In genomic region chr18:3213231-3214059, GRCh38 we compare ENCODE assay signal across 13 cellular contexts. TPM values are rescaled to one million over a fixed set of nuclear protein-coding genes. Genes with fewer than 3 reads are reported as not detected.
DNase-seq lines count a peak whose midpoint lies in the region; ATAC-seq and TF ChIP-seq lines count a peak whose summit lies in the region.
"Had no signal": no experiment of that assay in that cellular context is flagged by ENCODE, and none has a peak within 500 bp of the region (broad histone marks: within the 10 kb centered on the region; RNA-seq: fewer than 3 reads in every experiment).

No MANE protein-coding gene starts in this region.

- no peak for TF ChIP-seq POLR2A in gastrocnemius medialis (IDR thresholded peaks at IDR 0.05)

- H3K4me1 Mint-ChIP-seq in activated CD4-positive, alpha-beta T cell treated with anti-CD3 and anti-CD28 coated beads for 36 hours: peaks cover 12% of the 10 kb centered on the region
- peaks cover 6% of the 10 kb centered on the region for H3K4me1 Mint-ChIP-seq in CD14-positive monocyte

- H3K4me3 ChIP-seq in gastrocnemius medialis: no peak overlapping the region
- H3K4me3 ChIP-seq: A549 had no signal

- CTCF ChIA-PET in activated CD4-positive, alpha-beta T cell treated with anti-CD3 and anti-CD28 coated beads for 36 hours (lab: Charles Lee): interaction anchor here (0.7 to 2.7 kb wide), 3 partner anchors 10 to 280 kb away, joined by 3 to 9 read pairs (median 8); no protein-coding TSS in a partner anchor

- POLR2A ChIA-PET in activated CD4-positive, alpha-beta T cell treated with anti-CD3 and anti-CD28 coated beads for 36 hours (lab: Charles Lee): no interaction called here

- no peaks in the 10 kb centered on the region for H3K36me3 ChIP-seq in gastrocnemius medialis

- H3K4me3 Mint-ChIP-seq in activated CD4-positive, alpha-beta T cell treated with anti-CD3 and anti-CD28 coated beads for 36 hours: no peak overlapping the region
- no peak overlapping the region for H3K4me3 Mint-ChIP-seq in CD14-positive monocyte
- H3K4me3 Mint-ChIP-seq: brain, naive B cell had no signal

- peaks cover 78 to 79% of the 10 kb centered on the region in 2 donors for H3K4me1 ChIP-seq in gastrocnemius medialis

- DNase-seq in activated CD4-positive, alpha-beta T cell treated with anti-CD3 and anti-CD28 coated beads for 36 hours: no peak
- no peak for DNase-seq in activated CD4-positive, alpha-beta T cell treated with anti-CD3 and anti-CD28 coated beads for 4 hours
- peak; percentile 23 for DNase-seq in M059J (ENCODE audit: low read depth)
- peak; percentile 43 for DNase-seq in central memory CD4-positive, alpha-beta T cell
- DNase-seq in gastrocnemius medialis: no peak
- DNase-seq in CD14-positive monocyte (ENCODE audit: low spot score): no peak
- DNase-seq in effector CD4-positive, alpha-beta T cell: no peak
- DNase-seq: naive B cell; PC-3; stimulated activated CD4-positive, alpha-beta T cell treated with anti-CD3 and anti-CD28 coated beads, Interleukin-4, amount 100 ng/mL, for 1 hour had no signal

- ATAC-seq in activated CD4-positive, alpha-beta T cell treated with anti-CD3 and anti-CD28 coated beads for 36 hours: peak; percentile 78
- ATAC-seq in gastrocnemius medialis: no peak
- no peak for ATAC-seq in GM18909 (IDR thresholded peaks at IDR 0.05; ENCODE audit: poor library complexity, unreplicated experiment)
- ATAC-seq: A549, PC-3 had no signal

- in situ Hi-C loops in gastrocnemius medialis (cut with MboI; ENCODE audit: low sequenced_read_pairs in 4 of 4): no loop called here

- H3K27ac Mint-ChIP-seq in activated CD4-positive, alpha-beta T cell treated with anti-CD3 and anti-CD28 coated beads for 36 hours: no peak overlapping the region
- H3K27ac Mint-ChIP-seq in CD14-positive monocyte: no peak overlapping the region
- H3K27ac Mint-ChIP-seq: naive B cell had no signal

- H3K27me3 ChIP-seq in gastrocnemius medialis: no peaks in the 10 kb centered on the region

- H3K9me3 ChIP-seq in gastrocnemius medialis: no peaks in the 10 kb centered on the region
- H3K9me3 ChIP-seq: A549 had no signal

- no peaks in the 10 kb centered on the region for H3K9me3 Mint-ChIP-seq in activated CD4-positive, alpha-beta T cell treated with anti-CD3 and anti-CD28 coated beads for 36 hours (ENCODE audit: low read depth)
- H3K9me3 Mint-ChIP-seq in CD14-positive monocyte: peaks cover 0 to 8% (median 2%) of the 10 kb centered on the region in 7 donors

- H3K27ac ChIP-seq in gastrocnemius medialis: peak overlapping the region; percentile 81 to 90 (median 89)
- H3K27ac ChIP-seq: A549 had no signal

- no peak for TF ChIP-seq CTCF in gastrocnemius medialis (IDR thresholded peaks at IDR 0.05 in 4 of 5, conservative IDR thresholded peaks at IDR 0.05 in 1 of 5)
- no peak for TF ChIP-seq CTCF in CD14-positive monocyte (IDR thresholded peaks at IDR 0.05)

- intact Hi-C loops in activated CD4-positive, alpha-beta T cell treated with anti-CD3 and anti-CD28 coated beads for 36 hours (cut with DNase I, micrococcal nuclease): no loop called here
- intact Hi-C loops in gastrocnemius medialis (cut with DNase I; ENCODE audit: low total_unique reads): loop anchor here (5.0 kb wide), 1 partner anchor 34 kb away; the partner anchor contains the start of gene MYL12A
- intact Hi-C loops in CD14-positive monocyte (cut with micrococcal nuclease): no loop called here

- no peaks in the 10 kb centered on the region for H3K27me3 Mint-ChIP-seq in activated CD4-positive, alpha-beta T cell treated with anti-CD3 and anti-CD28 coated beads for 36 hours
- no peaks in the 10 kb centered on the region for H3K27me3 Mint-ChIP-seq in CD14-positive monocyte (ENCODE audit: low read depth in 3 of 3)
- H3K27me3 Mint-ChIP-seq: brain, naive B cell had no signal

- no peaks in the 10 kb centered on the region for H3K36me3 Mint-ChIP-seq in activated CD4-positive, alpha-beta T cell treated with anti-CD3 and anti-CD28 coated beads for 36 hours (ENCODE audit: low read depth)
- no peaks in the 10 kb centered on the region for H3K36me3 Mint-ChIP-seq in CD14-positive monocyte

RNA-seq across cellular contexts. Expression of gene MYOM1, which starts 6.3 kb away (rescaled TPM):
- under 1 TPM; 0.89 to 0.95 TPM for total RNA-seq in activated CD4-positive, alpha-beta T cell treated with anti-CD3 and anti-CD28 coated beads for 36 hours
- total RNA-seq in M059J (2014; rRNA removed; shearing (Covaris generic)): 0.10 TPM in 1 of 2 replicates, not detected in the other
- 100 to 1,000 TPM; 245 to 307 (median 273) TPM for total RNA-seq in gastrocnemius medialis
- under 1 TPM; 0.05 to 0.22 TPM for polyA plus RNA-seq in CD14-positive monocyte

RNA-seq across cellular contexts. Expression of gene MYL12A, which starts 34.2 kb away (rescaled TPM):
- 100 to 1,000 TPM; 451 to 485 TPM for total RNA-seq in activated CD4-positive, alpha-beta T cell treated with anti-CD3 and anti-CD28 coated beads for 36 hours
- 810 and 944 TPM in 2 replicates for total RNA-seq in M059J (2014; rRNA removed; shearing (Covaris generic))
- total RNA-seq in gastrocnemius medialis: 1,000 to 10,000 TPM in 2 of 4 donors, 100 to 1,000 TPM in 2; 526 to 2,307 (median 1,474) TPM
- 1,000 to 10,000 TPM; 1,139 to 1,360 TPM for polyA plus RNA-seq in CD14-positive monocyte

RNA-seq across cellular contexts. Expression of gene MYL12B, which starts 48.5 kb away (rescaled TPM):
- 100 to 1,000 TPM; 282 to 301 TPM for total RNA-seq in activated CD4-positive, alpha-beta T cell treated with anti-CD3 and anti-CD28 coated beads for 36 hours
- 528 and 607 TPM in 2 replicates for total RNA-seq in M059J (2014; rRNA removed; shearing (Covaris generic))
- total RNA-seq in gastrocnemius medialis: 100 to 1,000 TPM; 100 to 293 (median 185) TPM
- polyA plus RNA-seq in CD14-positive monocyte: 100 to 1,000 TPM; 727 to 814 TPM

Comparison
In these comparisons a context has a peak if more than half of its experiments do, and no peak if none do; other contexts are left out.
1. DNase-seq: peak in M059J (single experiment) and central memory CD4-positive, alpha-beta T cell (single experiment); none in activated CD4-positive, alpha-beta T cell treated with anti-CD3 and anti-CD28 coated beads for 36 hours (single experiment), activated CD4-positive, alpha-beta T cell treated with anti-CD3 and anti-CD28 coated beads for 4 hours (0 of 2), gastrocnemius medialis (0 of 2), CD14-positive monocyte (single experiment) and effector CD4-positive, alpha-beta T cell (single experiment).
2. RNA of gene MYOM1, which starts 6.3 kb away (total RNA-seq): 245 to 307 TPM in gastrocnemius medialis; 0.89 to 0.95 TPM in activated CD4-positive, alpha-beta T cell treated with anti-CD3 and anti-CD28 coated beads for 36 hours and 0.10 TPM in M059J; every median in the first group is over 100 times any median in the second.